Comparison of ENCODE assay signal across 14 cellular contexts in the genomic region with DNA sequence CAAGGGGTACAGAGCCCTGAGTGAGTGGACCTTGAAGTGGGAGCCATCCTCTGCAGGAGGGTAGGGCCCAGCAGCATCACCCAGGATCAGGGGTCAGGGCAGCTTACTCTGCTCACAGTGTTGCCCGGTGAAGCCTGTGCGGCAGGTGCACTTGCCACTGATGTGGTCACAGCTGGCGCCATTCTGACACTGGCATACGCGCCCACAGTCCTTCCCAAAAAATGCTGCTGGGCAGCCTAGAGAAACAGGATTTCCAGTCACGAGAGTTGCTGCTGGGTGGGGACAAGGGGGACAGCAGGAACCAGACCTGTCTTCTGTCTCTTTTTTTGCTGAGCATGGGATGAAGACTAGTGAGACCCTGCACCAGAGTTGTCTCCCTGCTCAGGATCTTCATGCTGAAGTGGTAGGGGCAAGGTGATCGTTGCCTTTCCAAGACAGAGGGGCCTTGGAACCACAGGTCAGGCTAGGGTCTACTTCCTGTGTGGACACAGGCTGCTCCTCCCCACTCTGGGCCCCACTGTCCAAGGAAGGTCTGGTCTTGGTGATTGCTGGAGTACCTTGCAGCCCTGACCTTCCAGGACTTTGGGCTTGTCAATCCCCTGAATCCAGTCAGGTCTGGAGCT. TPM values are rescaled to one million over a fixed set of nuclear protein-coding genes. Genes with fewer than 3 reads are reported as not detected.
DNase-seq lines count a peak whose midpoint lies in the region; ATAC-seq, FAIRE-seq and TF ChIP-seq lines count a peak whose summit lies in the region.
"Had no signal": no experiment of that assay in that cellular context is flagged by ENCODE, and none has a peak within 500 bp of the region (broad histone marks: within the 10 kb centered on the region; RNA-seq: fewer than 3 reads in every experiment).

No MANE protein-coding gene starts in this region.

- H4K20me1 ChIP-seq in HepG2 (ENCODE audit: insufficient read depth, low read length), result no peaks in the 10 kb centered on the region
- no peaks in the 10 kb centered on the region for H4K20me1 ChIP-seq in mammary epithelial cell (ENCODE audit: insufficient read depth, low read length)

- H3K4me3 ChIP-seq in A549 (no peak overlapping the region), HepG2 (replicated peaks in 1 of 3; ENCODE audit: insufficient read depth in 1 of 3, low read depth in 2 of 3, low read length in 3 of 3) (peak overlapping the region in 1 of 3 experiments; percentile 14; a peak in 1 of 6 replicates), mammary epithelial cell (replicated peaks in 1 of 3; ENCODE audit: insufficient read depth in 1 of 3, low read depth in 2 of 3, low read length in 3 of 3) (no peak overlapping the region)
- H3K4me3 ChIP-seq: MG63, transverse colon had no signal

- H3K4me2 ChIP-seq in A549, result no peak overlapping the region
- H3K4me2 ChIP-seq in HepG2 (ENCODE audit: low read depth, low read length), result peak overlapping the region; percentile 67
- no peak overlapping the region for H3K4me2 ChIP-seq in mammary epithelial cell (ENCODE audit: insufficient read depth, low read depth, low read length)

- H2AFZ ChIP-seq in HepG2 (ENCODE audit: low read length), result no peak overlapping the region
- H2AFZ ChIP-seq in mammary epithelial cell (ENCODE audit: low read depth, low read length), result no peak overlapping the region

- WGBS in A549 (ENCODE audit: missing lambda C conversion rate), result 80% methylated on average over 7 of the region's 7 CpGs
- WGBS in HepG2 (ENCODE audit: low lambda C conversion rate), result 60% methylated on average over 2 of the region's 7 CpGs
- 74% methylated on average over 4 of the region's 7 CpGs for WGBS in mammary epithelial cell (ENCODE audit: low coverage, missing lambda C conversion rate)

- TF ChIP-seq RAD21 in A549 (conservative IDR thresholded peaks at IDR 0.05 in 1 of 2, IDR thresholded peaks at IDR 0.05 in 1 of 2) (no peak), HepG2 (CRISPR knock-in tag; IDR thresholded peaks at IDR 0.05) (no peak)

- H3K79me2 ChIP-seq in HepG2 (ENCODE audit: insufficient read depth, low read length), result no peaks in the 10 kb centered on the region
- no peaks in the 10 kb centered on the region for H3K79me2 ChIP-seq in mammary epithelial cell (ENCODE audit: insufficient read depth, low read length)

- TF ChIP-seq CTCF in A549 (IDR thresholded peaks at IDR 0.05), result no peak
- TF ChIP-seq CTCF in HepG2 (CRISPR knock-in tag; IDR thresholded peaks at IDR 0.05), result no peak
- TF ChIP-seq CTCF in mammary epithelial cell (conservative IDR thresholded peaks at IDR 0.05 in 1 of 2, IDR thresholded peaks at IDR 0.05 in 1 of 2; ENCODE audit: extremely low read depth in 1 of 2, insufficient read depth in 1 of 2, low read depth in 1 of 2, low read length in 2 of 2), result no peak

- intact Hi-C loops in HepG2 (cut with micrococcal nuclease; ENCODE audit: unreplicated experiment) (loop anchor here (1.0 to 10.0 kb wide), 3 partner anchors 169 to 371 kb away; no protein-coding TSS in a partner anchor), mammary epithelial cell (cut with micrococcal nuclease) (loop anchor here (1.0 to 10.0 kb wide), 3 partner anchors 65 to 372 kb away; no protein-coding TSS in a partner anchor)

- CTCF ChIA-PET in A549 (lab: Yijun Ruan, JAX) (interaction anchor here (0.6 to 4.3 kb wide), 32 partner anchors 9 to 1523 kb away, joined by 3 to 26 read pairs (median 4); no protein-coding TSS in a partner anchor), HepG2 (lab: Yijun Ruan, JAX; ENCODE audit: low intra/inter-chr PET ratio, low total read pairs) (interaction anchor here (1.3 kb wide), 1 partner anchor 371 kb away, joined by 3 read pairs; no protein-coding TSS in a partner anchor), mammary epithelial cell (lab: Charles Lee; ENCODE audit: low non-redundant PET) (no interaction called here)

- ATAC-seq in A549 (peak; percentile 11 to 56; a peak in 3 of 6 replicates), HepG2 (peak; percentile 56), HG03571 (IDR thresholded peaks at IDR 0.05; ENCODE audit: unreplicated experiment) (no peak)

- no peaks in the 10 kb centered on the region for H3K27me3 ChIP-seq in HepG2 (ENCODE audit: control insufficient read depth in 1 of 2, insufficient read depth in 2 of 2, low read length in 2 of 2)
- no peaks in the 10 kb centered on the region for H3K27me3 ChIP-seq in mammary epithelial cell (ENCODE audit: insufficient read depth, low read length)
- H3K27me3 ChIP-seq: esophagus squamous epithelium, MG63, transverse colon had no signal

- 0 out of 5 replicates have a peak, but pooled peaks cover 0 to under 1% of the 10 kb centered on the region in 2 experiments for H3K36me3 ChIP-seq in HepG2 (replicated peaks in 1 of 2; ENCODE audit: control insufficient read depth in 1 of 2, insufficient read depth in 2 of 2, low read length in 2 of 2)
- H3K36me3 ChIP-seq in mammary epithelial cell (ENCODE audit: insufficient read depth, low read length), result peaks cover 6% of the 10 kb centered on the region
- H3K36me3 ChIP-seq: MG63, transverse colon had no signal

- DNase-seq in A549 (ENCODE audit: low read depth in 1 of 2, low spot score in 1 of 2) (no peak), SW480 (ENCODE audit: low spot score) (peak; percentile 14), HepG2 (ENCODE audit: low spot score) (no peak), mammary epithelial cell (no peak), kidney tubule cell (ENCODE audit: low spot score) (no peak)
- DNase-seq in activated CD8-positive, alpha-beta memory T cell treated with anti-CD3 and anti-CD28 coated beads, Interleukin-2, amount 50 U/mL, for 4 hours, result no peak
- DNase-seq: activated CD4-positive, alpha-beta T cell treated with anti-CD3 and anti-CD28 coated beads, Interleukin-2, amount 10 ng/mL, durations not matched to agents 7 days and 5 days; effector CD4-positive, alpha-beta T cell; esophagus squamous epithelium; NCI-H1436 treated with DMSO at 0.1 percent for 48 hours had no signal

- dilution Hi-C loops in mammary epithelial cell (cut with HindIII; ENCODE audit: low sequenced_read_pairs), result no loop called here

- in situ Hi-C loops in HepG2 (cut with HindIII; ENCODE audit: extremely low pct_ligation_motif_present, low pct_unique_long_range_greater_than_20kb) (no loop called here), mammary epithelial cell (cut with MboI; ENCODE audit: low sequenced_read_pairs in 2 of 2) (no loop called here)

- H3K27ac ChIP-seq in A549 (no peak overlapping the region), HepG2 (ENCODE audit: extremely low read length, insufficient read depth, low read length) (no peak overlapping the region), mammary epithelial cell (ENCODE audit: insufficient read depth, low read depth, low read length) (no peak overlapping the region)
- H3K27ac ChIP-seq: esophagus squamous epithelium, transverse colon had no signal

- BruUV-seq in HepG2 (replicated peaks; lab: Mats Ljungman, UMichigan) (no TSS peak), mammary epithelial cell (replicated peaks; lab: Mats Ljungman, UMichigan) (no TSS peak)

- TF ChIP-seq POLR2A in A549 (IDR thresholded peaks at IDR 0.05; ENCODE audit: low read length) (no peak), GM19193 (IDR thresholded peaks at IDR 0.05; ENCODE audit: extremely low read depth, insufficient read depth, insufficient read length) (peak; percentile 27), HepG2 (IDR thresholded peaks at IDR 0.05; ENCODE audit: insufficient read depth in 1 of 2, low read depth in 2 of 2, low read length in 2 of 2) (no peak)

- H3K9ac ChIP-seq in HepG2 (ENCODE audit: insufficient read depth, low read depth, low read length), result no peak overlapping the region
- no peak overlapping the region for H3K9ac ChIP-seq in mammary epithelial cell (ENCODE audit: insufficient read depth, low read length)

- FAIRE-seq in A549 (lab: Jason Lieb, UNC), result no peak
- FAIRE-seq in HepG2 (lab: Jason Lieb, UNC), result no peak

- TF ChIP-seq EP300 in A549 (IDR thresholded peaks at IDR 0.05), result no peak
- TF ChIP-seq EP300 in HepG2 (IDR thresholded peaks at IDR 0.05; ENCODE audit: low read depth in 2 of 2, low read length in 2 of 2), result no peak
- no peak for TF ChIP-seq EP300 in HepG2 (CRISPR knock-in tag; IDR thresholded peaks at IDR 0.05; ENCODE audit: borderline replicate concordance)

- no peaks in the 10 kb centered on the region for H3K9me3 ChIP-seq in A549
- no peaks in the 10 kb centered on the region for H3K9me3 ChIP-seq in HepG2 (ENCODE audit: low read length)
- no peaks in the 10 kb centered on the region for H3K9me3 ChIP-seq in mammary epithelial cell (replicated peaks; ENCODE audit: insufficient read depth, low read length)
- H3K9me3 ChIP-seq: esophagus squamous epithelium, MG63, transverse colon had no signal

- POLR2A ChIA-PET in A549 (lab: Yijun Ruan, JAX) (no interaction called here), HepG2 (lab: Yijun Ruan, JAX) (interaction anchor here (0.7 kb wide), 1 partner anchor 589 kb away, joined by 3 read pairs; a partner anchor contains a TSS)

- H3K4me1 ChIP-seq in A549, result 0 out of 3 replicates have a peak, but pooled peaks cover 4% of the 10 kb centered on the region
- H3K4me1 ChIP-seq in HepG2 (ENCODE audit: insufficient read depth, low read length), result peaks cover 15% of the 10 kb centered on the region
- no peaks in the 10 kb centered on the region for H3K4me1 ChIP-seq in mammary epithelial cell (ENCODE audit: insufficient read depth, low read length)

RNA-seq across cellular contexts. Expression of a gene that starts 46.9 kb away (rescaled TPM):
- polyA plus RNA-seq in A549 (2011; rRNA removed), result 527 and 551 TPM in 2 replicates
- polyA plus RNA-seq in A549 (2012; cell fraction: cytosol; rRNA removed), result 261 and 300 TPM in 2 replicates
- polyA plus RNA-seq in A549 (2012; cell fraction: nucleus; rRNA removed), result 125 and 150 TPM in 2 replicates
- polyA plus RNA-seq in A549 (2017; fragmentation: RNase III; extraction: RNeasy Plus Mini Kit Qiagen cat#74134 plus additional on column Dnase treatment), result 306 to 335 TPM (median 316 TPM) in 3 replicates
- 84.0 and 108 TPM in 2 replicates for polyA minus RNA-seq in A549 (2011; rRNA and poly(A)+ RNA removed)
- 161 and 241 TPM in 2 replicates for total RNA-seq in HepG2 (2016; rRNA removed; fragmentation: Illumina TruSeq; extraction: Trizol)
- 38.6 and 40.4 TPM in 2 replicates for total RNA-seq in HepG2 (2016; cell fraction: cytosol; rRNA removed; fragmentation: Illumina TruSeq; extraction: Trizol; ENCODE audit: low read depth)
- 161 and 257 TPM in 2 replicates for total RNA-seq in HepG2 (2016; cell fraction: insoluble cytoplasmic fraction; rRNA removed; fragmentation: Illumina TruSeq; extraction: Trizol)
- 56.4 and 65.8 TPM in 2 replicates for total RNA-seq in HepG2 (2016; cell fraction: membrane; rRNA removed; fragmentation: Illumina TruSeq; extraction: Trizol)
- 55.2 and 56.4 TPM in 2 replicates for total RNA-seq in HepG2 (2016; cell fraction: nucleus; rRNA removed; fragmentation: Illumina TruSeq; extraction: Trizol)
- polyA plus RNA-seq in HepG2 (2011; rRNA removed), result 129 and 162 TPM in 2 replicates
- 136 and 191 TPM in 2 replicates for polyA plus RNA-seq in HepG2 (2011; cell fraction: cytosol; rRNA removed)
- polyA plus RNA-seq in HepG2 (2011; cell fraction: nucleus; rRNA removed), result 38.0 and 51.7 TPM in 2 replicates
- polyA plus RNA-seq in HepG2 (2012), result 191 and 216 TPM in 2 replicates
- 53.8 and 54.2 TPM in 2 replicates for polyA plus RNA-seq in HepG2 (2016; cell fraction: cytosol; fragmentation: Illumina TruSeq; extraction: Trizol; ENCODE audit: low read depth)
- polyA plus RNA-seq in HepG2 (2016; cell fraction: insoluble cytoplasmic fraction; fragmentation: Illumina TruSeq; extraction: Trizol; ENCODE audit: low read depth), result 276 and 303 TPM in 2 replicates
- polyA plus RNA-seq in HepG2 (2016; cell fraction: membrane; fragmentation: Illumina TruSeq; extraction: Trizol; ENCODE audit: low read depth), result 66.0 and 70.6 TPM in 2 replicates
- polyA plus RNA-seq in HepG2 (2016; cell fraction: nucleus; fragmentation: Illumina TruSeq; extraction: Trizol; ENCODE audit: insufficient read depth, low read depth), result 89.0 and 94.4 TPM in 2 replicates
- polyA minus RNA-seq in HepG2 (2011; rRNA and poly(A)+ RNA removed; ENCODE audit: low replicate concordance), result 35.4 and 66.3 TPM in 2 replicates
- 50.0 and 53.6 TPM in 2 replicates for polyA minus RNA-seq in HepG2 (2011; cell fraction: cytosol; rRNA and poly(A)+ RNA removed)
- 22.3 and 27.0 TPM in 2 replicates for polyA minus RNA-seq in HepG2 (2011; cell fraction: nucleus; rRNA and poly(A)+ RNA removed)
- 100 to 1,000 TPM; 215 to 220 TPM for total RNA-seq in mammary epithelial cell
- 498 TPM for polyA plus RNA-seq in mammary epithelial cell
- 220 TPM for polyA minus RNA-seq in mammary epithelial cell
